In genomic region chr20:8127553-8128255, GRCh38 we compare ENCODE assay signal across 11 cellular contexts. TPM values are rescaled to one million over a fixed set of nuclear protein-coding genes. Genes with fewer than 3 reads are reported as not detected.
DNase-seq lines count a peak whose midpoint lies in the region; ATAC-seq and TF ChIP-seq lines count a peak whose summit lies in the region.
"Had no signal": no experiment of that assay in that cellular context is flagged by ENCODE, and none has a peak within 500 bp of the region (broad histone marks: within the 10 kb centered on the region; RNA-seq: fewer than 3 reads in every experiment).

No MANE protein-coding gene starts in this region.

- H4K20me1 ChIP-seq in PC-9 (ENCODE audit: insufficient read depth): no peaks in the 10 kb centered on the region

- no peaks in the 10 kb centered on the region for H3K4me1 ChIP-seq in PC-9 (replicated peaks; ENCODE audit: insufficient read depth)
- H3K4me1 ChIP-seq: Peyer's patch had no signal

- no peak overlapping the region for H3K27ac ChIP-seq in PC-9
- H3K27ac ChIP-seq: Peyer's patch had no signal

- H3K36me3 ChIP-seq in PC-9 (ENCODE audit: low read depth): no peaks in the 10 kb centered on the region
- H3K36me3 ChIP-seq: Peyer's patch had no signal

- no peaks in the 10 kb centered on the region for H3K36me3 Mint-ChIP-seq in activated T-cell treated with anti-CD3 and anti-CD28 coated beads, Interleukin-2, amount 50 U/mL, for 72 hours (ENCODE audit: insufficient read depth in 2 of 2)
- no peaks in the 10 kb centered on the region for H3K36me3 Mint-ChIP-seq in stimulated activated naive B cell treated with anti-CD40 and anti-IgM and Interleukin-4, amounts not matched to agents 10 μg/mL and 1 μg/mL and 100 μg/mL, for 72 hours
- H3K36me3 Mint-ChIP-seq: natural killer cell treated with Interleukin-12 subunit alpha and Interleukin-12 subunit beta and Interleukin-15 and Interleukin-18, amount 100 ng/mL, for 72 hours had no signal

- H3K4me1 Mint-ChIP-seq in activated T-cell treated with anti-CD3 and anti-CD28 coated beads, Interleukin-2, amount 50 U/mL, for 72 hours (ENCODE audit: low read depth): peaks cover 22% of the 10 kb centered on the region
- peaks cover 2 to 10% of the 10 kb centered on the region in 2 donors for H3K4me1 Mint-ChIP-seq in stimulated activated naive B cell treated with anti-CD40 and anti-IgM and Interleukin-4, amounts not matched to agents 10 μg/mL and 1 μg/mL and 100 μg/mL, for 72 hours

- no peaks in the 10 kb centered on the region for H3K9me2 ChIP-seq in PC-9 (ENCODE audit: insufficient read depth)

- no peak overlapping the region for H3K4me3 ChIP-seq in PC-9
- H3K4me3 ChIP-seq: Peyer's patch had no signal

- TF ChIP-seq CTCF in omental fat pad (IDR thresholded peaks at IDR 0.05) (no peak), PC-9 (conservative IDR thresholded peaks at IDR 0.05) (no peak)

- H3K4me2 ChIP-seq in PC-9: no peak overlapping the region

- H3K27ac Mint-ChIP-seq in activated T-cell treated with anti-CD3 and anti-CD28 coated beads, Interleukin-2, amount 50 U/mL, for 72 hours: no peak overlapping the region
- H3K27ac Mint-ChIP-seq in stimulated activated naive B cell treated with anti-CD40 and anti-IgM and Interleukin-4, amounts not matched to agents 10 μg/mL and 1 μg/mL and 100 μg/mL, for 72 hours: no peak overlapping the region
- H3K27ac Mint-ChIP-seq: dendritic cell treated with granulocyte-macrophage colony-stimulating factor and Interleukin-4, amounts not matched to agents 40 ng/mL and 50 ng/mL, for 4 days; natural killer cell treated with Interleukin-12 subunit alpha and Interleukin-12 subunit beta and Interleukin-15 and Interleukin-18, amount 100 ng/mL, for 72 hours had no signal

- H3K9me3 ChIP-seq in PC-9 (ENCODE audit: insufficient read depth, low read depth): no peaks in the 10 kb centered on the region
- H3K9me3 ChIP-seq: Peyer's patch had no signal

- H3K9me3 Mint-ChIP-seq in activated T-cell treated with anti-CD3 and anti-CD28 coated beads, Interleukin-2, amount 50 U/mL, for 72 hours: no peaks in the 10 kb centered on the region
- no peaks in the 10 kb centered on the region for H3K9me3 Mint-ChIP-seq in stimulated activated naive B cell treated with anti-CD40 and anti-IgM and Interleukin-4, amounts not matched to agents 10 μg/mL and 1 μg/mL and 100 μg/mL, for 72 hours
- H3K9me3 Mint-ChIP-seq: dendritic cell treated with granulocyte-macrophage colony-stimulating factor and Interleukin-4, amounts not matched to agents 40 ng/mL and 50 ng/mL, for 4 days; natural killer cell treated with Interleukin-12 subunit alpha and Interleukin-12 subunit beta and Interleukin-15 and Interleukin-18, amount 100 ng/mL, for 72 hours had no signal

- H3K4me3 Mint-ChIP-seq in activated T-cell treated with anti-CD3 and anti-CD28 coated beads, Interleukin-2, amount 50 U/mL, for 72 hours: peak overlapping the region in 1 of 2 donors; percentile 32
- no peak overlapping the region for H3K4me3 Mint-ChIP-seq in stimulated activated naive B cell treated with anti-CD40 and anti-IgM and Interleukin-4, amounts not matched to agents 10 μg/mL and 1 μg/mL and 100 μg/mL, for 72 hours
- H3K4me3 Mint-ChIP-seq: dendritic cell treated with granulocyte-macrophage colony-stimulating factor and Interleukin-4, amounts not matched to agents 40 ng/mL and 50 ng/mL, for 4 days; natural killer cell treated with Interleukin-12 subunit alpha and Interleukin-12 subunit beta and Interleukin-15 and Interleukin-18, amount 100 ng/mL, for 72 hours had no signal

- peak; percentile 24 to 47 for ATAC-seq in activated T-cell treated with anti-CD3 and anti-CD28 coated beads, Interleukin-2, amount 50 U/mL, for 72 hours (replicated peaks in 1 of 2)
- ATAC-seq in GM21786 (IDR thresholded peaks at IDR 0.05; ENCODE audit: unreplicated experiment) (peak; percentile 51), HG03439 (IDR thresholded peaks at IDR 0.05; ENCODE audit: unreplicated experiment) (peak; percentile 70), omental fat pad (ENCODE audit: low FRiP score) (no peak)
- ATAC-seq in stimulated activated naive B cell treated with anti-CD40 and anti-IgM and Interleukin-4, amounts not matched to agents 10 μg/mL and 1 μg/mL and 100 μg/mL, for 72 hours (replicated peaks): peak; percentile 24 to 50

- BruUV-seq in PC-9 (replicated peaks; lab: Mats Ljungman, UMichigan): no TSS peak

- H3K27me3 Mint-ChIP-seq in activated T-cell treated with anti-CD3 and anti-CD28 coated beads, Interleukin-2, amount 50 U/mL, for 72 hours (ENCODE audit: low read depth): peaks cover 44% of the 10 kb centered on the region
- peaks cover 11 to 17% of the 10 kb centered on the region in 2 donors for H3K27me3 Mint-ChIP-seq in stimulated activated naive B cell treated with anti-CD40 and anti-IgM and Interleukin-4, amounts not matched to agents 10 μg/mL and 1 μg/mL and 100 μg/mL, for 72 hours

- POLR2A ChIA-PET in PC-9 (lab: Charles Lee; ENCODE audit: unreplicated experiment): no interaction called here

- intact Hi-C loops in PC-9 (cut with micrococcal nuclease; ENCODE audit: unreplicated experiment): no loop called here

- H2AFZ ChIP-seq in PC-9: no peak overlapping the region

- no peaks in the 10 kb centered on the region for H3F3A ChIP-seq in PC-9 (ENCODE audit: insufficient read depth, low read depth)

- DNase-seq in activated T-cell treated with anti-CD3 and anti-CD28 coated beads, Interleukin-2, amount 50 U/mL, for 72 hours: peak; percentile 16 to 21
- DNase-seq in activated T-cell treated with anti-CD3 and anti-CD28 coated beads for 4 hours (no peak), omental fat pad (ENCODE audit: low spot score) (no peak), NCI-H2081 (lab: John Stamatoyannopoulos, UW) (no peak), PC-9 (no peak)
- no peak for DNase-seq in stimulated activated naive B cell treated with anti-CD40 and anti-IgM and Interleukin-4, amounts not matched to agents 10 μg/mL and 1 μg/mL and 100 μg/mL, for 72 hours
- DNase-seq: Peyer's patch had no signal

- CTCF ChIA-PET in PC-9 (lab: Charles Lee): no interaction called here

- no peaks in the 10 kb centered on the region for H3K79me2 ChIP-seq in PC-9 (ENCODE audit: low read depth)

- peaks cover 6% of the 10 kb centered on the region; the same call in 1 of the 2 replicates for H3K27me3 ChIP-seq in PC-9 (ENCODE audit: insufficient read depth, low read depth)
- H3K27me3 ChIP-seq: Peyer's patch had no signal

RNA-seq across cellular contexts. Expression of gene PLCB1, which starts 4.4 kb away (rescaled TPM):
- total RNA-seq in activated T-cell treated with anti-CD3 and anti-CD28 coated beads, Interleukin-2, amount 50 U/mL, for 72 hours: 1 to 10 TPM; 3.2 to 3.4 TPM
- 10 to 100 TPM; 22.4 to 60.5 (median 36.4) TPM for total RNA-seq in omental fat pad
- not detected in 2 replicates for total RNA-seq in PC-9 (2021)

Comparison
In these comparisons a context has a peak if more than half of its experiments do, and no peak if none do; other contexts are left out.
1. DNase-seq: peak in activated T-cell treated with anti-CD3 and anti-CD28 coated beads, Interleukin-2, amount 50 U/mL, for 72 hours (2 of 2); none in activated T-cell treated with anti-CD3 and anti-CD28 coated beads for 4 hours (single experiment), stimulated activated naive B cell treated with anti-CD40 and anti-IgM and Interleukin-4, amounts not matched to agents 10 μg/mL and 1 μg/mL and 100 μg/mL, for 72 hours (single experiment), omental fat pad (single experiment), NCI-H2081 (0 of 2) and PC-9 (0 of 2).
2. RNA of gene PLCB1, which starts 4.4 kb away (total RNA-seq): 22.4 to 60.5 TPM in omental fat pad; 3.2 to 3.4 TPM in activated T-cell treated with anti-CD3 and anti-CD28 coated beads, Interleukin-2, amount 50 U/mL, for 72 hours and not detected in PC-9; every median in the first group is over 4 times any median in the second.